8 cellular contexts compared by ENCODE assay signal in genomic region chr17:16415031-16415924, GRCh38. TPM values are rescaled to one million over a fixed set of nuclear protein-coding genes. Genes with fewer than 3 reads are reported as not detected.
DNase-seq lines count a peak whose midpoint lies in the region; ATAC-seq and TF ChIP-seq lines count a peak whose summit lies in the region.

Gene TRPV2 (plus strand): TSS chr17:16415571. CDS start chr17:16417669, 2,098 bp downstream.

- POLR2A ChIA-PET in HCT116 (lab: Charles Lee), result interaction anchor here (1.1 to 1.5 kb wide), 2 partner anchors 23 to 35 kb away, joined by 3 to 7 read pairs; partner anchors contain the start of gene UBB

- ATAC-seq in HCT116, result peak; percentile 68
- ATAC-seq in stimulated activated effector memory CD8-positive, alpha-beta T cell treated with anti-CD3 and anti-CD28 coated beads, Interleukin-12 subunit alpha, Interleukin-12 subunit beta, amount 100 ng/mL, for 72 hours, result peak; percentile 44
- no peak for ATAC-seq in HG02884 (IDR thresholded peaks at IDR 0.05; ENCODE audit: unreplicated experiment)
- no peak for ATAC-seq in GM18858 (IDR thresholded peaks at IDR 0.05; ENCODE audit: unreplicated experiment)

- H3K9me2 ChIP-seq in HCT116 (ENCODE audit: insufficient read depth), result no peaks in the 10 kb centered on the region

- H3K4me1 Mint-ChIP-seq in stimulated activated effector memory CD8-positive, alpha-beta T cell treated with anti-CD3 and anti-CD28 coated beads, Interleukin-12 subunit alpha, Interleukin-12 subunit beta, amount 100 ng/mL, for 72 hours, result peaks cover 52% of the 10 kb centered on the region

- H3K27ac ChIP-seq in HCT116 (ENCODE audit: low read depth, low read length), result no peak within 1 kb of the TSS; the same call in 1 of the 2 replicates
- H3K27ac ChIP-seq in Peyer's patch, result peak within 1 kb of the TSS; percentile 86 to 94 (median 88)

- H3K27me3 ChIP-seq in HCT116 (ENCODE audit: insufficient read depth, low read length) (no peaks in the 10 kb centered on the region), Peyer's patch (no peaks in the 10 kb centered on the region)

- H3K36me3 ChIP-seq in HCT116 (ENCODE audit: control insufficient read depth in 1 of 2, insufficient read depth in 2 of 2, low read length in 2 of 2) (no peaks in the 10 kb centered on the region), Peyer's patch (no peaks in the 10 kb centered on the region)

- no peaks in the 10 kb centered on the region for H3K9me3 ChIP-seq in HCT116 (ENCODE audit: control insufficient read depth in 1 of 2, insufficient read depth in 1 of 2, low read depth in 1 of 2, low read length in 2 of 2)
- H3K9me3 ChIP-seq in Peyer's patch, result no peaks in the 10 kb centered on the region

- CTCF ChIA-PET in HCT116 (lab: Charles Lee), result interaction anchor here (1.0 kb wide), 1 partner anchor 10 kb away, joined by 4 read pairs; no protein-coding TSS in a partner anchor

- H3K27ac Mint-ChIP-seq in stimulated activated effector memory CD8-positive, alpha-beta T cell treated with anti-CD3 and anti-CD28 coated beads, Interleukin-12 subunit alpha, Interleukin-12 subunit beta, amount 100 ng/mL, for 72 hours, result peak within 1 kb of the TSS; percentile 99

- H4K20me1 ChIP-seq in HCT116 (ENCODE audit: insufficient read depth), result no peaks in the 10 kb centered on the region

- in situ Hi-C loops in astrocyte of the cerebellum (cut with HindIII; ENCODE audit: low sequenced_read_pairs), result no loop called here

- RAD21 ChIA-PET in HCT116 (lab: Charles Lee; ENCODE audit: low non-redundant PET in 1 of 2, low total read pairs in 2 of 2, uncharacterized antibody in 2 of 2, unreplicated experiment in 2 of 2), result interaction anchor here in 1 of 2 experiments (0.7 kb wide), 1 partner anchor 22 kb away, joined by 3 read pairs; no protein-coding TSS in a partner anchor

- no peak within 1 kb of the TSS for H3K9ac ChIP-seq in HCT116 (ENCODE audit: low read length)

- H2AFZ ChIP-seq in HCT116 (ENCODE audit: low read depth, low read length, poor library complexity, severe bottlenecking), result no peak within 1 kb of the TSS

- intact Hi-C loops in HCT116 (cut with micrococcal nuclease), result no loop called here

- H3K4me2 ChIP-seq in HCT116 (ENCODE audit: low read length), result no peak within 1 kb of the TSS; the same call in 1 of the 2 replicates

- TF ChIP-seq RAD21 in HCT116 (IDR thresholded peaks at IDR 0.05; ENCODE audit: low read depth), result peak; percentile 57

- no TSS peak for BruUV-seq in HCT116 (replicated peaks; lab: Mats Ljungman, UMichigan)

- H3K4me1 ChIP-seq in HCT116 (ENCODE audit: control insufficient read depth in 1 of 2, insufficient read depth in 2 of 2, low read length in 2 of 2), result peaks cover 33 to 39% of the 10 kb centered on the region in 2 experiments
- H3K4me1 ChIP-seq in Peyer's patch, result peaks cover 0 to 40% (median 12%) of the 10 kb centered on the region in 4 donors

- no peaks in the 10 kb centered on the region for H3K9me3 Mint-ChIP-seq in stimulated activated effector memory CD8-positive, alpha-beta T cell treated with anti-CD3 and anti-CD28 coated beads, Interleukin-12 subunit alpha, Interleukin-12 subunit beta, amount 100 ng/mL, for 72 hours

- no peak within 1 kb of the TSS for H3K4me3 ChIP-seq in HCT116 (replicated peaks in 1 of 2; ENCODE audit: low read depth in 1 of 2, low read length in 2 of 2)
- peak within 1 kb of the TSS; percentile 55 to 65 (median 60) for H3K4me3 ChIP-seq in Peyer's patch
- H3K4me3 ChIP-seq in astrocyte of the cerebellum (ENCODE audit: low read depth, low read length), result peak within 1 kb of the TSS; percentile 46

- H3K79me2 ChIP-seq in HCT116 (ENCODE audit: insufficient read depth, low read length), result no peaks in the 10 kb centered on the region

- peak within 1 kb of the TSS; percentile 98 for H3K4me3 Mint-ChIP-seq in stimulated activated effector memory CD8-positive, alpha-beta T cell treated with anti-CD3 and anti-CD28 coated beads, Interleukin-12 subunit alpha, Interleukin-12 subunit beta, amount 100 ng/mL, for 72 hours

- TF ChIP-seq POLR2A in HCT116 (IDR thresholded peaks at IDR 0.05; ENCODE audit: borderline replicate concordance, extremely low read depth, insufficient read depth, insufficient read length) (no peak), Peyer's patch (IDR thresholded peaks at IDR 0.05) (no peak)

- TF ChIP-seq CTCF in HCT116 (IDR thresholded peaks at IDR 0.05 in 2 of 3, conservative IDR thresholded peaks at IDR 0.05 in 1 of 3; ENCODE audit: borderline replicate concordance in 1 of 3, insufficient read depth in 1 of 3, low read depth in 2 of 3, low read length in 2 of 3) (peak; percentile 45 to 78 (median 63); a peak in 5 of 6 replicates), Peyer's patch (IDR thresholded peaks at IDR 0.05) (peak; percentile 19 to 65 (median 47)), astrocyte of the cerebellum (IDR thresholded peaks at IDR 0.05; ENCODE audit: low read depth, low read length, missing control alignments) (peak; percentile 24)

- DNase-seq in ELR (ENCODE audit: low read depth) (peak; percentile 58), HCT116 (ENCODE audit: low read depth, low spot score) (no peak), Peyer's patch (peak in 2 of 3 donors; percentile 74 to 80), astrocyte of the cerebellum (ENCODE audit: low read depth) (no peak), left kidney (ENCODE audit: low read depth, low spot score) (peak; percentile 51)
- DNase-seq in stimulated activated effector memory CD8-positive, alpha-beta T cell treated with anti-CD3 and anti-CD28 coated beads, Interleukin-12 subunit alpha, Interleukin-12 subunit beta, amount 100 ng/mL, for 72 hours (ENCODE audit: low spot score in 2 of 2), result peak in 1 of 2 donors; percentile 73

- peaks cover 39% of the 10 kb centered on the region for H3K36me3 Mint-ChIP-seq in stimulated activated effector memory CD8-positive, alpha-beta T cell treated with anti-CD3 and anti-CD28 coated beads, Interleukin-12 subunit alpha, Interleukin-12 subunit beta, amount 100 ng/mL, for 72 hours

TF ChIP-seq in HCT116, 20 proteins besides CTCF, POLR2A, EP300 and RAD21:
- TF ChIP-seq CBX3 (IDR thresholded peaks at IDR 0.05; ENCODE audit: low read depth), result 0 out of 2 replicates have a peak, but pooled peaks have one; percentile 14
- TF ChIP-seq JUND (IDR thresholded peaks at IDR 0.05), result no peak
- TF ChIP-seq ZFX (IDR thresholded peaks at IDR 0.05), result no peak
- no peak for TF ChIP-seq MAX (IDR thresholded peaks at IDR 0.05)
- no peak for TF ChIP-seq SIN3A (IDR thresholded peaks at IDR 0.05; ENCODE audit: low read depth)
- TF ChIP-seq POLR2AphosphoS5 (IDR thresholded peaks at IDR 0.05; ENCODE audit: low read depth, low read length), result no peak
- TF ChIP-seq ATF3 (IDR thresholded peaks at IDR 0.05), result no peak
- TF ChIP-seq EGR1 (IDR thresholded peaks at IDR 0.05; ENCODE audit: low read depth), result no peak

RNA-seq across cellular contexts. Expression of gene TRPV2, which starts in this region (rescaled TPM):
- total RNA-seq in HCT116 (2021; ENCODE audit: unreplicated experiment), result 2.7 TPM
- 1.4 and 2.5 TPM in 2 replicates for polyA plus RNA-seq in HCT116 (2012)
- total RNA-seq in Peyer's patch, result 10 to 100 TPM in 2 of 4 donors, 1 to 10 TPM in 2; 3.9 to 19.0 (median 7.7) TPM

Comparison
In these comparisons a context has a peak if more than half of its experiments do, and no peak if none do; other contexts are left out.
1. DNase-seq: peak in ELR (single experiment), Peyer's patch (2 of 3) and left kidney (single experiment); none in HCT116 (single experiment) and astrocyte of the cerebellum (single experiment).
2. ATAC-seq: peak in HCT116 (single experiment) and stimulated activated effector memory CD8-positive, alpha-beta T cell treated with anti-CD3 and anti-CD28 coated beads, Interleukin-12 subunit alpha, Interleukin-12 subunit beta, amount 100 ng/mL, for 72 hours (single experiment); none in HG02884 (single experiment) and GM18858 (single experiment).
3. H3K4me3 ChIP-seq: peak in Peyer's patch (4 of 4) and astrocyte of the cerebellum (single experiment); none in HCT116 (0 of 2).
4. Peak in every context shown above with its lines, with median percentiles within 50 percentile points of each other: CTCF ChIP-seq.